In the genomic region with DNA sequence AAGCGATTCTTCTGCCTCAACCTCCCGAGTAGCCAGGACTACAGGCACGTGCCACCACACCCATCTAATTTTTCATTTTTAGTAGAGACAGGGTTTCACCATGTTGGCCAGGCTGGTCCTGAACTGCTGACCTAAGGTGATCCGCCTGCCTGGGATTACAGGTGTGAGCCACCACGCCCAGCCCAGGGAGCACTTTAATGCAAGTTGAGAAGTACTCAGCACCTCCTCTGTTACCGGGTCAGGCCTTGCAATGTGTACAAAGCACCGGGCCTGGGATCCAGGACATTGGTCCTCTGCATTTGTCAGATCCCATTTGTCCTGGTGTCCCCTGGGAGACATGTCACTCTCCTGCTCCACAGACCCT, we compare ENCODE assay signal across 12 cellular contexts.
A peak's percentile ranks its signal among the peaks of the same experiment; 100 is the strongest.
DNase-seq lines count a peak whose midpoint lies in the region; ATAC-seq and TF ChIP-seq lines count a peak whose summit lies in the region.
"Had no signal": no experiment of that assay in that cellular context is flagged by ENCODE, and none has a peak within 500 bp of the region (broad histone marks: within the 10 kb centered on the region; RNA-seq: fewer than 3 reads in every experiment).

No MANE protein-coding gene starts in this region.

- H3K27me3 Mint-ChIP-seq in activated CD4-positive, alpha-beta T cell treated with anti-CD3 and anti-CD28 coated beads, Interleukin-2, amount 10 ng/mL, durations not matched to agents 24 days and 14 days, result no peaks in the 10 kb centered on the region
- H3K27me3 Mint-ChIP-seq in glutamatergic neuron (ENCODE audit: unreplicated experiment), result no peaks in the 10 kb centered on the region

- H3K9me3 ChIP-seq in ascending aorta (no peaks in the 10 kb centered on the region), muscle layer of duodenum (ENCODE audit: control insufficient read depth in 1 of 2, low read length in 2 of 2) (no peaks in the 10 kb centered on the region), thoracic aorta (no peaks in the 10 kb centered on the region)

- H3K4me3 ChIP-seq in ascending aorta (no peak overlapping the region), muscle layer of duodenum (ENCODE audit: low read depth in 1 of 2, low read length in 2 of 2) (no peak overlapping the region), thoracic aorta (no peak overlapping the region)

- TF ChIP-seq CTCF in ascending aorta (IDR thresholded peaks at IDR 0.05) (no peak), thoracic aorta (IDR thresholded peaks at IDR 0.05) (no peak), glutamatergic neuron (IDR thresholded peaks at IDR 0.05; ENCODE audit: partially characterized antibody, unreplicated experiment) (no peak)

- intact Hi-C loops in activated CD4-positive, alpha-beta T cell treated with anti-CD3 and anti-CD28 coated beads, Interleukin-2, amount 10 ng/mL, durations not matched to agents 24 days and 14 days (cut with micrococcal nuclease), result no loop called here
- intact Hi-C loops in ascending aorta (cut with DNase I), result no loop called here

- no peak for ATAC-seq in thoracic aorta (ENCODE audit: insufficient number of reproducible peaks, low FRiP score, low read depth)
- ATAC-seq: activated CD8-positive, alpha-beta T cell treated with anti-CD3 and anti-CD28 coated beads, Interleukin-2, amount 10 ng/mL, durations not matched to agents 7 days and 5 days had no signal

- no peaks in the 10 kb centered on the region for H3K9me3 Mint-ChIP-seq in activated CD4-positive, alpha-beta T cell treated with anti-CD3 and anti-CD28 coated beads, Interleukin-2, amount 10 ng/mL, durations not matched to agents 24 days and 14 days
- no peaks in the 10 kb centered on the region for H3K9me3 Mint-ChIP-seq in glutamatergic neuron (ENCODE audit: unreplicated experiment)

- H3K4me1 Mint-ChIP-seq in activated CD4-positive, alpha-beta T cell treated with anti-CD3 and anti-CD28 coated beads, Interleukin-2, amount 10 ng/mL, durations not matched to agents 24 days and 14 days, result peaks cover 73% of the 10 kb centered on the region
- H3K4me1 Mint-ChIP-seq in glutamatergic neuron (ENCODE audit: low read depth, unreplicated experiment), result peaks cover 6% of the 10 kb centered on the region

- no peak for DNase-seq in activated CD4-positive, alpha-beta T cell treated with anti-CD3 and anti-CD28 coated beads, Interleukin-2, amount 10 ng/mL, durations not matched to agents 24 days and 14 days
- DNase-seq in activated CD4-positive, alpha-beta T cell treated with anti-CD3 and anti-CD28 coated beads, Interleukin-2, amount 50 U/mL, for 4 hours, result no peak
- no peak for DNase-seq in ascending aorta (ENCODE audit: low spot score in 2 of 2)
- DNase-seq in thoracic aorta (ENCODE audit: low spot score), result no peak
- DNase-seq in Ammon's horn (ENCODE audit: low spot score), result no peak
- no peak for DNase-seq in stimulated activated CD4-positive, alpha-beta T cell treated with anti-CD3 and anti-CD28 coated beads, Interleukin-12 subunit alpha, Interleukin-12 subunit beta, amount 100 ng/mL, for 4 hours
- DNase-seq in glutamatergic neuron, result no peak
- DNase-seq: activated CD8-positive, alpha-beta T cell treated with anti-CD3 and anti-CD28 coated beads, Interleukin-2, amount 10 ng/mL, durations not matched to agents 7 days and 5 days; amygdala; NCI-H1092 treated with DMSO at 0.1 percent for 48 hours; NCI-H510A had no signal

- H3K36me3 Mint-ChIP-seq in activated CD4-positive, alpha-beta T cell treated with anti-CD3 and anti-CD28 coated beads, Interleukin-2, amount 10 ng/mL, durations not matched to agents 24 days and 14 days (ENCODE audit: low read depth), result peaks cover 8% of the 10 kb centered on the region
- H3K36me3 Mint-ChIP-seq in glutamatergic neuron (ENCODE audit: unreplicated experiment), result no peaks in the 10 kb centered on the region

- no peak overlapping the region for H3K4me3 Mint-ChIP-seq in activated CD4-positive, alpha-beta T cell treated with anti-CD3 and anti-CD28 coated beads, Interleukin-2, amount 10 ng/mL, durations not matched to agents 24 days and 14 days
- no peak overlapping the region for H3K4me3 Mint-ChIP-seq in glutamatergic neuron (ENCODE audit: unreplicated experiment)
- H3K4me3 Mint-ChIP-seq: activated CD8-positive, alpha-beta T cell treated with anti-CD3 and anti-CD28 coated beads, Interleukin-2, amount 10 ng/mL, durations not matched to agents 7 days and 5 days had no signal

- peaks cover 42 to 69% of the 10 kb centered on the region in 2 donors for H3K4me1 ChIP-seq in ascending aorta
- peaks cover 34 to 38% of the 10 kb centered on the region in 2 donors for H3K4me1 ChIP-seq in muscle layer of duodenum (ENCODE audit: control insufficient read depth in 1 of 2, insufficient read depth in 2 of 2, low read length in 2 of 2)
- peaks cover 43 to 91% of the 10 kb centered on the region in 2 donors for H3K4me1 ChIP-seq in thoracic aorta (ENCODE audit: control insufficient read depth in 1 of 2, low read depth in 2 of 2)

- H3K36me3 ChIP-seq in ascending aorta (no peaks in the 10 kb centered on the region), muscle layer of duodenum (ENCODE audit: control insufficient read depth in 1 of 2, insufficient read depth in 2 of 2, low read length in 2 of 2) (peaks cover 0 to 4% of the 10 kb centered on the region in 2 donors), thoracic aorta (no peaks in the 10 kb centered on the region)

- peak overlapping the region; percentile 92 for H3K27ac Mint-ChIP-seq in activated CD4-positive, alpha-beta T cell treated with anti-CD3 and anti-CD28 coated beads, Interleukin-2, amount 10 ng/mL, durations not matched to agents 24 days and 14 days
- no peak overlapping the region for H3K27ac Mint-ChIP-seq in glutamatergic neuron (ENCODE audit: unreplicated experiment)

- H3K27ac ChIP-seq in ascending aorta (peak overlapping the region; percentile 98 to 99), muscle layer of duodenum (ENCODE audit: low read length) (peak overlapping the region; percentile 20), thoracic aorta (peak overlapping the region; percentile 93 to 99)

- H3K27me3 ChIP-seq in ascending aorta (no peaks in the 10 kb centered on the region), muscle layer of duodenum (ENCODE audit: low read depth, low read length) (no peaks in the 10 kb centered on the region), thoracic aorta (replicated peaks; ENCODE audit: insufficient read depth) (no peaks in the 10 kb centered on the region)

Comparison
In these comparisons a context has a peak if more than half of its experiments do, and no peak if none do; other contexts are left out.
1. H3K27ac ChIP-seq: peak in every context shown above with its lines; median percentile 98 in ascending aorta; 96 in thoracic aorta; 20 in muscle layer of duodenum.